ENCODE assay signal across 9 cellular contexts in genomic region chr11:62725686-62726085, GRCh38.
DNase-seq lines count a peak whose midpoint lies in the region; ATAC-seq and TF ChIP-seq lines count a peak whose summit lies in the region.
"Had no signal": no experiment of that assay in that cellular context is flagged by ENCODE, and none has a peak within 500 bp of the region (broad histone marks: within the 10 kb centered on the region; RNA-seq: fewer than 3 reads in every experiment).

No MANE protein-coding gene starts in this region.

- peak overlapping the region; percentile 89 for H3K27ac ChIP-seq in RWPE2 (ENCODE audit: poor library complexity, severe bottlenecking)

- no peaks in the 10 kb centered on the region for H3K9me3 ChIP-seq in RWPE2 (ENCODE audit: severe bottlenecking)

- ATAC-seq in RWPE2 (ENCODE audit: low read depth) (no peak), HG02852 (IDR thresholded peaks at IDR 0.05; ENCODE audit: unreplicated experiment) (no peak)

- H3K36me3 ChIP-seq in RWPE2 (ENCODE audit: low read depth), result peaks cover 66% of the 10 kb centered on the region

- DNase-seq in RWPE2 (ENCODE audit: low spot score), result no peak
- no peak for DNase-seq in fibroblast of pulmonary artery (ENCODE audit: low read depth)
- DNase-seq in retinal pigment epithelial cell (ENCODE audit: low read depth), result no peak
- no peak for DNase-seq in NCI-H1436 treated with DMSO at 0.1 percent for 48 hours (lab: John Stamatoyannopoulos, UW)
- no peak for DNase-seq in midbrain (lab: John Stamatoyannopoulos, UW)
- no peak for DNase-seq in inferior parietal cortex (ENCODE audit: extremely low spot score)
- DNase-seq: Kasumi-1 had no signal

- H3K27me3 ChIP-seq in RWPE2 (ENCODE audit: insufficient read depth, poor library complexity, severe bottlenecking), result no peaks in the 10 kb centered on the region

- H3K4me1 ChIP-seq in RWPE2 (ENCODE audit: insufficient read depth, poor library complexity, severe bottlenecking), result peaks cover 10% of the 10 kb centered on the region

- no peak for TF ChIP-seq CTCF in GM12875 (IDR thresholded peaks at IDR 0.05; ENCODE audit: borderline replicate concordance, insufficient read depth, low read depth, low read length)
- no peak for TF ChIP-seq CTCF in RWPE2 (IDR thresholded peaks at IDR 0.05; ENCODE audit: poor library complexity, severe bottlenecking)
- no peak for TF ChIP-seq CTCF in fibroblast of pulmonary artery (IDR thresholded peaks at IDR 0.05; ENCODE audit: low read length, missing control alignments)
- no peak for TF ChIP-seq CTCF in retinal pigment epithelial cell (conservative IDR thresholded peaks at IDR 0.05; ENCODE audit: low read depth, low read length)

- H3K4me3 ChIP-seq in GM12875 (ENCODE audit: low read depth, low read length), result peak overlapping the region; percentile 98
- H3K4me3 ChIP-seq in RWPE2 (ENCODE audit: severe bottlenecking), result peak overlapping the region; percentile 67
- peak overlapping the region; percentile 71 for H3K4me3 ChIP-seq in fibroblast of pulmonary artery (replicated peaks; ENCODE audit: low read depth, low read length)
- peak overlapping the region; percentile 84 for H3K4me3 ChIP-seq in retinal pigment epithelial cell (ENCODE audit: low read length)
